In genomic region chr10:123621492-123621891, GRCh38 we compare ENCODE assay signal across 24 cellular contexts. TPM values are rescaled to one million over a fixed set of nuclear protein-coding genes. Genes with fewer than 3 reads are reported as not detected.
"Had no signal": no experiment of that assay in that cellular context is flagged by ENCODE, and none has a peak within 500 bp of the region (broad histone marks: within the 10 kb centered on the region; RNA-seq: fewer than 3 reads in every experiment).

No MANE protein-coding gene starts in this region.

- H3K4me1 Mint-ChIP-seq: activated CD4-positive, alpha-beta T cell treated with anti-CD3 and anti-CD28 coated beads for 36 hours; activated naive CD8-positive, alpha-beta T cell treated with anti-CD3 and anti-CD28 coated beads for 36 hours; endodermal cell; nephron had no signal

- H3K27me3 Mint-ChIP-seq: activated CD4-positive, alpha-beta T cell treated with anti-CD3 and anti-CD28 coated beads for 36 hours; dendritic cell treated with granulocyte-macrophage colony-stimulating factor and Interleukin-4, amounts not matched to agents 40 ng/mL and 50 ng/mL, for 4 days had no signal

- H3K36me3 ChIP-seq: brain microvascular endothelial cell, left ventricle myocardium inferior, right lobe of liver had no signal

- H3K27ac Mint-ChIP-seq: activated CD4-positive, alpha-beta T cell treated with anti-CD3 and anti-CD28 coated beads for 36 hours; activated naive CD8-positive, alpha-beta T cell treated with anti-CD3 and anti-CD28 coated beads for 36 hours; dendritic cell treated with granulocyte-macrophage colony-stimulating factor and Interleukin-4, amounts not matched to agents 40 ng/mL and 50 ng/mL, for 4 days; endodermal cell; nephron had no signal

- H3K9me3 ChIP-seq: right lobe of liver, testis had no signal

- H3K27me3 ChIP-seq: brain microvascular endothelial cell, right lobe of liver, testis had no signal

- H3K36me3 Mint-ChIP-seq: activated naive CD8-positive, alpha-beta T cell treated with anti-CD3 and anti-CD28 coated beads for 36 hours had no signal

- DNase-seq: activated CD4-positive, alpha-beta T cell treated with anti-CD3 and anti-CD28 coated beads for 36 hours; activated CD4-positive, CD25-positive, alpha-beta regulatory T cell; activated effector memory CD4-positive, alpha-beta T cell treated with Interleukin-2 at 50 U/mL for 16 hours; activated naive CD4-positive, alpha-beta T cell treated with Interleukin-2 at 50 U/mL for 16 hours; activated naive CD8-positive, alpha-beta T cell treated with anti-CD3 and anti-CD28 coated beads for 36 hours; activated T-cell treated with anti-CD3 and anti-CD28 coated beads for 4 hours; brain microvascular endothelial cell; caudate nucleus; endodermal cell; left ventricle myocardium inferior; right lobe of liver; stimulated activated CD4-positive, alpha-beta T cell treated with anti-CD3 and anti-CD28 coated beads, Interleukin-12 subunit alpha, Interleukin-12 subunit beta, amount 100 ng/mL, for 4 hours; stimulated activated CD4-positive, alpha-beta T cell treated with anti-CD3 and anti-CD28 coated beads, Interleukin-4, amount 100 ng/mL, for 1 hour; stimulated activated naive CD8-positive, alpha-beta T cell treated with anti-CD3 and anti-CD28 coated beads, Interleukin-15, Interleukin-2, amounts not matched to agents 100 U/mL and 50 U/mL, for 24 hours; testis had no signal

- H3K27ac ChIP-seq: brain microvascular endothelial cell, left ventricle myocardium inferior, right lobe of liver, skin epidermis, testis had no signal

- H3K4me3 Mint-ChIP-seq: activated CD4-positive, alpha-beta T cell treated with anti-CD3 and anti-CD28 coated beads for 36 hours; activated naive CD8-positive, alpha-beta T cell treated with anti-CD3 and anti-CD28 coated beads for 36 hours; dendritic cell treated with granulocyte-macrophage colony-stimulating factor and Interleukin-4, amounts not matched to agents 40 ng/mL and 50 ng/mL, for 4 days; endodermal cell; nephron had no signal

- ATAC-seq: activated CD4-positive, alpha-beta T cell treated with anti-CD3 and anti-CD28 coated beads for 36 hours; esophagus mucosa; right lobe of liver; stimulated activated naive CD8-positive, alpha-beta T cell treated with anti-CD3 and anti-CD28 coated beads, Interleukin-15, Interleukin-2, amounts not matched to agents 100 U/mL and 50 U/mL, for 24 hours had no signal

- H3K4me3 ChIP-seq: left ventricle myocardium inferior, lung, right lobe of liver, skin epidermis, testis had no signal

- H3K4me1 ChIP-seq: left ventricle myocardium inferior, right lobe of liver, testis had no signal

- H3K9me3 Mint-ChIP-seq: activated naive CD8-positive, alpha-beta T cell treated with anti-CD3 and anti-CD28 coated beads for 36 hours; dendritic cell treated with granulocyte-macrophage colony-stimulating factor and Interleukin-4, amounts not matched to agents 40 ng/mL and 50 ng/mL, for 4 days; endodermal cell had no signal

RNA-seq across cellular contexts. Expression of gene GPR26, which starts 44.7 kb away (rescaled TPM):
- total RNA-seq: activated CD4-positive, alpha-beta T cell treated with anti-CD3 and anti-CD28 coated beads for 36 hours; activated naive CD8-positive, alpha-beta T cell treated with anti-CD3 and anti-CD28 coated beads for 36 hours; chondrocyte; endodermal cell; esophagus mucosa; left ventricle myocardium inferior; lung; mucosa of gallbladder; osteoblast; posterior vena cava; right lobe of liver had no signal
- polyA plus RNA-seq: lung had no signal
